ENCODE assay signal across 1 cellular context in the genomic region with DNA sequence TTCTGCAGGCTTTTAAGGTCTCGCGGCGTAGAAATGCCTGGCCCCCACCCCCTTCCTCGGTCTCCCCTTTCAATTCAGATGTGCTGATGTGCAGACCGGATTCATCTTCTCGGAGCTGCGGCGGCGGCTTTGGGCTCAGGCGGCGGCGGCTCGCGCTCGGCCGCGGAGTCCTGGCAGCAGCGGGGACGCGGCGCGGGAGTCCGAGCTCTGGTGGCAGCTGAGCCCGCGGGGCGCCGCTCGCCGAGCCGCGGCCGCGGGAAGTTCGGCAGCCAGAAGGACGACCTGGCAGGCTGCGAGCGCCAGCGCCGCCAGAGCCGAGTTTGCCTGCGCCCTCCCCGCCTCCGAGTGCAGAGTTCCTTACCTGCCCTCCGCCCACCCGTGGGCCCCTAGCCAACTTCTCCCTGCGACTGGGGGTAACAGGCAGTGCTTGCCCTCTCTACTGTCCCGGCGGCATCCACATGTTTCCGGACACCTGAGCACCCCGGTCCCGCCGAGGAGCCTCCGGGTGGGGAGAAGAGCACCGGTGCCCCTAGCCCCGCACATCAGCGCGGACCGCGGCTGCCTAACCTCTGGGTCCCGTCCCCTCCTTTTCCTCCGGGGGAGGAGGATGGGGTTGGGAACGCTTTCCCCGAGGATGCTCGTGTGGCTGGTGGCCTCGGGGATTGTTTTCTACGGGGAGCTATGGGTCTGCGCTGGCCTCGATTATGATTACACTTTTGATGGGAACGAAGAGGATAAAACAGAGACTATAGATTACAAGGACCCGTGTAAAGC.
A peak's percentile ranks its signal among the peaks of the same experiment; 100 is the strongest.
TF ChIP-seq lines count a peak whose summit lies in the region.

No MANE protein-coding gene starts in this region.

TF ChIP-seq in WTC11, 78 proteins besides CTCF, POLR2A, EP300 and RAD21 (continued from another document):
- TF ChIP-seq, protein P1, sequence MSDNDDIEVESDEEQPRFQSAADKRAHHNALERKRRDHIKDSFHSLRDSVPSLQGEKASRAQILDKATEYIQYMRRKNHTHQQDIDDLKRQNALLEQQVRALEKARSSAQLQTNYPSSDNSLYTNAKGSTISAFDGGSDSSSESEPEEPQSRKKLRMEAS (CRISPR knock-in tag; IDR thresholded peaks at IDR 0.05), result no peak
- TF ChIP-seq SP1 (CRISPR knock-in tag; conservative IDR thresholded peaks at IDR 0.05), result peak; percentile 46; the same call in 1 of the 2 replicates
- TF ChIP-seq PRRX2 (CRISPR knock-in tag; IDR thresholded peaks at IDR 0.05), result no peak
- no peak for TF ChIP-seq KAT7 (CRISPR knock-in tag; IDR thresholded peaks at IDR 0.05; ENCODE audit: borderline replicate concordance)
- TF ChIP-seq GRHL2 (CRISPR knock-in tag; IDR thresholded peaks at IDR 0.05; ENCODE audit: insufficient replicate concordance, severe bottlenecking), result no peak
- TF ChIP-seq, protein P2, sequence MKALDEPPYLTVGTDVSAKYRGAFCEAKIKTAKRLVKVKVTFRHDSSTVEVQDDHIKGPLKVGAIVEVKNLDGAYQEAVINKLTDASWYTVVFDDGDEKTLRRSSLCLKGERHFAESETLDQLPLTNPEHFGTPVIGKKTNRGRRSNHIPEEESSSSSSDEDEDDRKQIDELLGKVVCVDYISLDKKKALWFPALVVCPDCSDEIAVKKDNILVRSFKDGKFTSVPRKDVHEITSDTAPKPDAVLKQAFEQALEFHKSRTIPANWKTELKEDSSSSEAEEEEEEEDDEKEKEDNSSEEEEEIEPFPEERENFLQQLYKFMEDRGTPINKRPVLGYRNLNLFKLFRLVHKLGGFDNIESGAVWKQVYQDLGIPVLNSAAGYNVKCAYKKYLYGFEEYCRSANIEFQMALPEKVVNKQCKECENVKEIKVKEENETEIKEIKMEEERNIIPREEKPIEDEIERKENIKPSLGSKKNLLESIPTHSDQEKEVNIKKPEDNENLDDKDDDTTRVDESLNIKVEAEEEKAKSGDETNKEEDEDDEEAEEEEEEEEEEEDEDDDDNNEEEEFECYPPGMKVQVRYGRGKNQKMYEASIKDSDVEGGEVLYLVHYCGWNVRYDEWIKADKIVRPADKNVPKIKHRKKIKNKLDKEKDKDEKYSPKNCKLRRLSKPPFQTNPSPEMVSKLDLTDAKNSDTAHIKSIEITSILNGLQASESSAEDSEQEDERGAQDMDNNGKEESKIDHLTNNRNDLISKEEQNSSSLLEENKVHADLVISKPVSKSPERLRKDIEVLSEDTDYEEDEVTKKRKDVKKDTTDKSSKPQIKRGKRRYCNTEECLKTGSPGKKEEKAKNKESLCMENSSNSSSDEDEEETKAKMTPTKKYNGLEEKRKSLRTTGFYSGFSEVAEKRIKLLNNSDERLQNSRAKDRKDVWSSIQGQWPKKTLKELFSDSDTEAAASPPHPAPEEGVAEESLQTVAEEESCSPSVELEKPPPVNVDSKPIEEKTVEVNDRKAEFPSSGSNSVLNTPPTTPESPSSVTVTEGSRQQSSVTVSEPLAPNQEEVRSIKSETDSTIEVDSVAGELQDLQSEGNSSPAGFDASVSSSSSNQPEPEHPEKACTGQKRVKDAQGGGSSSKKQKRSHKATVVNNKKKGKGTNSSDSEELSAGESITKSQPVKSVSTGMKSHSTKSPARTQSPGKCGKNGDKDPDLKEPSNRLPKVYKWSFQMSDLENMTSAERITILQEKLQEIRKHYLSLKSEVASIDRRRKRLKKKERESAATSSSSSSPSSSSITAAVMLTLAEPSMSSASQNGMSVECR (CRISPR knock-in tag; IDR thresholded peaks at IDR 0.05; ENCODE audit: borderline replicate concordance), result 0 out of 2 replicates have a peak, but pooled peaks have one; percentile 42
- no peak for TF ChIP-seq ZBTB21 (CRISPR knock-in tag; IDR thresholded peaks at IDR 0.05; ENCODE audit: borderline replicate concordance)
- TF ChIP-seq IRF2 (CRISPR knock-in tag; IDR thresholded peaks at IDR 0.05; ENCODE audit: borderline replicate concordance, low read depth), result no peak
- TF ChIP-seq CBFB (CRISPR knock-in tag; IDR thresholded peaks at IDR 0.05; ENCODE audit: low read depth), result 0 out of 2 replicates have a peak, but pooled peaks have one; percentile 27
- TF ChIP-seq NFYB (CRISPR knock-in tag; conservative IDR thresholded peaks at IDR 0.05; ENCODE audit: low read depth), result no peak
- TF ChIP-seq ZNF232 (CRISPR knock-in tag; IDR thresholded peaks at IDR 0.05), result no peak
- no peak for TF ChIP-seq EMX1 (CRISPR knock-in tag; IDR thresholded peaks at IDR 0.05)
- no peak for TF ChIP-seq CREB1 (CRISPR knock-in tag; IDR thresholded peaks at IDR 0.05)
- TF ChIP-seq, protein P3, sequence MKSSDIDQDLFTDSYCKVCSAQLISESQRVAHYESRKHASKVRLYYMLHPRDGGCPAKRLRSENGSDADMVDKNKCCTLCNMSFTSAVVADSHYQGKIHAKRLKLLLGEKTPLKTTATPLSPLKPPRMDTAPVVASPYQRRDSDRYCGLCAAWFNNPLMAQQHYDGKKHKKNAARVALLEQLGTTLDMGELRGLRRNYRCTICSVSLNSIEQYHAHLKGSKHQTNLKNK (CRISPR knock-in tag; IDR thresholded peaks at IDR 0.05), result no peak
- peak; percentile 70; the same call in 1 of the 2 replicates for TF ChIP-seq ZNF219 (CRISPR knock-in tag; IDR thresholded peaks at IDR 0.05; ENCODE audit: borderline replicate concordance)
- TF ChIP-seq ATF1 (CRISPR knock-in tag; IDR thresholded peaks at IDR 0.05), result no peak
- TF ChIP-seq, protein P4, sequence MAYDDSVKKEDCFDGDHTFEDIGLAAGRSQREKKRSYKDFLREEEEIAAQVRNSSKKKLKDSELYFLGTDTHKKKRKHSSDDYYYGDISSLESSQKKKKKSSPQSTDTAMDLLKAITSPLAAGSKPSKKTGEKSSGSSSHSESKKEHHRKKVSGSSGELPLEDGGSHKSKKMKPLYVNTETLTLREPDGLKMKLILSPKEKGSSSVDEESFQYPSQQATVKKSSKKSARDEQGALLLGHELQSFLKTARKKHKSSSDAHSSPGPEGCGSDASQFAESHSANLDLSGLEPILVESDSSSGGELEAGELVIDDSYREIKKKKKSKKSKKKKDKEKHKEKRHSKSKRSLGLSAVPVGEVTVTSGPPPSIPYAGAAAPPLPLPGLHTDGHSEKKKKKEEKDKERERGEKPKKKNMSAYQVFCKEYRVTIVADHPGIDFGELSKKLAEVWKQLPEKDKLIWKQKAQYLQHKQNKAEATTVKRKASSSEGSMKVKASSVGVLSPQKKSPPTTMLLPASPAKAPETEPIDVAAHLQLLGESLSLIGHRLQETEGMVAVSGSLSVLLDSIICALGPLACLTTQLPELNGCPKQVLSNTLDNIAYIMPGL (CRISPR knock-in tag; IDR thresholded peaks at IDR 0.05), result peak; percentile 39; the same call in 1 of the 2 replicates
- TF ChIP-seq, protein P5, sequence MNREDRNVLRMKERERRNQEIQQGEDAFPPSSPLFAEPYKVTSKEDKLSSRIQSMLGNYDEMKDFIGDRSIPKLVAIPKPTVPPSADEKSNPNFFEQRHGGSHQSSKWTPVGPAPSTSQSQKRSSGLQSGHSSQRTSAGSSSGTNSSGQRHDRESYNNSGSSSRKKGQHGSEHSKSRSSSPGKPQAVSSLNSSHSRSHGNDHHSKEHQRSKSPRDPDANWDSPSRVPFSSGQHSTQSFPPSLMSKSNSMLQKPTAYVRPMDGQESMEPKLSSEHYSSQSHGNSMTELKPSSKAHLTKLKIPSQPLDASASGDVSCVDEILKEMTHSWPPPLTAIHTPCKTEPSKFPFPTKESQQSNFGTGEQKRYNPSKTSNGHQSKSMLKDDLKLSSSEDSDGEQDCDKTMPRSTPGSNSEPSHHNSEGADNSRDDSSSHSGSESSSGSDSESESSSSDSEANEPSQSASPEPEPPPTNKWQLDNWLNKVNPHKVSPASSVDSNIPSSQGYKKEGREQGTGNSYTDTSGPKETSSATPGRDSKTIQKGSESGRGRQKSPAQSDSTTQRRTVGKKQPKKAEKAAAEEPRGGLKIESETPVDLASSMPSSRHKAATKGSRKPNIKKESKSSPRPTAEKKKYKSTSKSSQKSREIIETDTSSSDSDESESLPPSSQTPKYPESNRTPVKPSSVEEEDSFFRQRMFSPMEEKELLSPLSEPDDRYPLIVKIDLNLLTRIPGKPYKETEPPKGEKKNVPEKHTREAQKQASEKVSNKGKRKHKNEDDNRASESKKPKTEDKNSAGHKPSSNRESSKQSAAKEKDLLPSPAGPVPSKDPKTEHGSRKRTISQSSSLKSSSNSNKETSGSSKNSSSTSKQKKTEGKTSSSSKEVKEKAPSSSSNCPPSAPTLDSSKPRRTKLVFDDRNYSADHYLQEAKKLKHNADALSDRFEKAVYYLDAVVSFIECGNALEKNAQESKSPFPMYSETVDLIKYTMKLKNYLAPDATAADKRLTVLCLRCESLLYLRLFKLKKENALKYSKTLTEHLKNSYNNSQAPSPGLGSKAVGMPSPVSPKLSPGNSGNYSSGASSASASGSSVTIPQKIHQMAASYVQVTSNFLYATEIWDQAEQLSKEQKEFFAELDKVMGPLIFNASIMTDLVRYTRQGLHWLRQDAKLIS (CRISPR knock-in tag; IDR thresholded peaks at IDR 0.05; ENCODE audit: borderline replicate concordance), result no peak
- TF ChIP-seq, protein P6, sequence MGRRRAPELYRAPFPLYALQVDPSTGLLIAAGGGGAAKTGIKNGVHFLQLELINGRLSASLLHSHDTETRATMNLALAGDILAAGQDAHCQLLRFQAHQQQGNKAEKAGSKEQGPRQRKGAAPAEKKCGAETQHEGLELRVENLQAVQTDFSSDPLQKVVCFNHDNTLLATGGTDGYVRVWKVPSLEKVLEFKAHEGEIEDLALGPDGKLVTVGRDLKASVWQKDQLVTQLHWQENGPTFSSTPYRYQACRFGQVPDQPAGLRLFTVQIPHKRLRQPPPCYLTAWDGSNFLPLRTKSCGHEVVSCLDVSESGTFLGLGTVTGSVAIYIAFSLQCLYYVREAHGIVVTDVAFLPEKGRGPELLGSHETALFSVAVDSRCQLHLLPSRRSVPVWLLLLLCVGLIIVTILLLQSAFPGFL (CRISPR knock-in tag; IDR thresholded peaks at IDR 0.05; ENCODE audit: borderline replicate concordance), result no peak
- no peak for TF ChIP-seq RORB (CRISPR knock-in tag; IDR thresholded peaks at IDR 0.05)
- TF ChIP-seq NR3C1 (CRISPR knock-in tag; conservative IDR thresholded peaks at IDR 0.05; ENCODE audit: low read depth), result no peak
- TF ChIP-seq SMAD3 (CRISPR knock-in tag; IDR thresholded peaks at IDR 0.05; ENCODE audit: borderline replicate concordance), result no peak
- TF ChIP-seq, protein P7, sequence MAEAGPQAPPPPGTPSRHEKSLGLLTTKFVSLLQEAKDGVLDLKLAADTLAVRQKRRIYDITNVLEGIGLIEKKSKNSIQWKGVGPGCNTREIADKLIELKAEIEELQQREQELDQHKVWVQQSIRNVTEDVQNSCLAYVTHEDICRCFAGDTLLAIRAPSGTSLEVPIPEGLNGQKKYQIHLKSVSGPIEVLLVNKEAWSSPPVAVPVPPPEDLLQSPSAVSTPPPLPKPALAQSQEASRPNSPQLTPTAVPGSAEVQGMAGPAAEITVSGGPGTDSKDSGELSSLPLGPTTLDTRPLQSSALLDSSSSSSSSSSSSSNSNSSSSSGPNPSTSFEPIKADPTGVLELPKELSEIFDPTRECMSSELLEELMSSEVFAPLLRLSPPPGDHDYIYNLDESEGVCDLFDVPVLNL (CRISPR knock-in tag; IDR thresholded peaks at IDR 0.05; ENCODE audit: borderline replicate concordance, low read depth), result 0 out of 2 replicates have a peak, but pooled peaks have one; percentile 36
- no peak for TF ChIP-seq ZNF317 (CRISPR knock-in tag; IDR thresholded peaks at IDR 0.05; ENCODE audit: borderline replicate concordance, low read depth)
- TF ChIP-seq NFATC4 (CRISPR knock-in tag; IDR thresholded peaks at IDR 0.05), result no peak
- no peak for TF ChIP-seq TEAD1 (CRISPR knock-in tag; IDR thresholded peaks at IDR 0.05)
- no peak for TF ChIP-seq ZNF671 (CRISPR knock-in tag; IDR thresholded peaks at IDR 0.05)
- no peak for TF ChIP-seq ZNF396 (CRISPR knock-in tag; IDR thresholded peaks at IDR 0.05; ENCODE audit: borderline replicate concordance)
- TF ChIP-seq, protein P8, sequence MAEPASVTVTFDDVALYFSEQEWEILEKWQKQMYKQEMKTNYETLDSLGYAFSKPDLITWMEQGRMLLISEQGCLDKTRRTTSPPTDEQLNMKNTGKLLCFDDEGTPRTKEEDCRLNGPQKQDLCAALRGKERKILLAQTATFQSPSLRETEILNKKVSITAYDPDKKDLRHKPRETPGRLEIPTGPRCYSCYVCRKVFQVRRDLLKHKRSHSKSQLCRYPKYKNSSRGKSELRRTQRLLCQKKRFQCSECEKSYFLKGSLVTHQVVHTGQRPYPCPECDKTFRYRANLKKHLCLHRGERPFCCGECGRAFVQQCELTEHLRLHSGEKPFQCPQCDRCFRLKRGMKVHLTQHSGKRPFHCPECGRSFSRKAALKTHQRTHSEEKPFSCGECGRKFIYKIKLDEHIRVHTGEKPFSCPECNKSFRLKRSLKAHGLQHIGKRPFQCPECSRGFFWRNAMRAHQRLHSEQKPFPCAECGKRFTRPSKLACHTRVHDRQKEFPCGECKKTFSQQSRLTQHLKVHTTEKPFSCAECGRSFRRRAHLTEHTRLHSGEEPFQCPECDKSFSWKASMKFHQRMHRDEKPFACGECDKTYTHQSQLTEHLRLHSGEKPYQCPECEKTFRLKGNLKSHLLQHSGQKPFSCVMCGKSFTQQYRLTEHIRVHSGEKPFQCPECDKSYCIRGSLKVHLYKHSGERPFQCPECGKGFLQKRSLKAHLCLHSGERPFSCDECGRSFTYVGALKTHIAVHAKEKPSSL (CRISPR knock-in tag; conservative IDR thresholded peaks at IDR 0.05), result no peak
- TF ChIP-seq, protein P9, sequence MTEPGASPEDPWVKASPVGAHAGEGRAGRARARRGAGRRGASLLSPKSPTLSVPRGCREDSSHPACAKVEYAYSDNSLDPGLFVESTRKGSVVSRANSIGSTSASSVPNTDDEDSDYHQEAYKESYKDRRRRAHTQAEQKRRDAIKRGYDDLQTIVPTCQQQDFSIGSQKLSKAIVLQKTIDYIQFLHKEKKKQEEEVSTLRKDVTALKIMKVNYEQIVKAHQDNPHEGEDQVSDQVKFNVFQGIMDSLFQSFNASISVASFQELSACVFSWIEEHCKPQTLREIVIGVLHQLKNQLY (CRISPR knock-in tag; IDR thresholded peaks at IDR 0.05), result no peak
TF ChIP-seq in WTC11: peak in this region for 9.
